ENCODE assay signal across 20 cellular contexts in genomic region chr10:48233643-48234042, GRCh38. TPM values are rescaled to one million over a fixed set of nuclear protein-coding genes. Genes with fewer than 3 reads are reported as not detected.
A peak's percentile ranks its signal among the peaks of the same experiment; 100 is the strongest.
DNase-seq lines count a peak whose midpoint lies in the region; ATAC-seq, FAIRE-seq and TF ChIP-seq lines count a peak whose summit lies in the region.
"Had no signal": no experiment of that assay in that cellular context is flagged by ENCODE, and none has a peak within 500 bp of the region (broad histone marks: within the 10 kb centered on the region; RNA-seq: fewer than 3 reads in every experiment).

No MANE protein-coding gene starts in this region.

- H2BK12ac ChIP-seq in H1 (ENCODE audit: low read depth, low read length): no peak overlapping the region

- peak; percentile 24 for TF ChIP-seq CTCF in DND-41 (IDR thresholded peaks at IDR 0.05; ENCODE audit: borderline replicate concordance, extremely low read depth, low read length, poor library complexity, severe bottlenecking)
- 0 out of 2 replicates have a peak, but pooled peaks have one; percentile 9 for TF ChIP-seq CTCF in HEK293 (tag by site-specific recombination; IDR thresholded peaks at IDR 0.05)
- peak in 1 of 3 experiments; percentile 8; a peak in 2 of 4 replicates for TF ChIP-seq CTCF in H1 (IDR thresholded peaks at IDR 0.05; ENCODE audit: control extremely low read depth in 1 of 3, insufficient read depth in 1 of 3, low read depth in 1 of 3, low read length in 3 of 3)
- no peak for TF ChIP-seq CTCF in neural crest cell (conservative IDR thresholded peaks at IDR 0.05)
- TF ChIP-seq CTCF in heart right ventricle (IDR thresholded peaks at IDR 0.05): no peak
- no peak for TF ChIP-seq CTCF in neural progenitor cell (IDR thresholded peaks at IDR 0.05)

- H3K36me3 Mint-ChIP-seq in neural crest cell (ENCODE audit: low read depth): no peaks in the 10 kb centered on the region
- no peaks in the 10 kb centered on the region for H3K36me3 Mint-ChIP-seq in activated T-cell treated with anti-CD3 and anti-CD28 coated beads, Interleukin-2, amount 50 U/mL, for 72 hours (ENCODE audit: insufficient read depth in 2 of 2)
- no peaks in the 10 kb centered on the region for H3K36me3 Mint-ChIP-seq in T-helper 17 cell (ENCODE audit: low read depth)
- no peaks in the 10 kb centered on the region for H3K36me3 Mint-ChIP-seq in neural progenitor cell
- H3K36me3 Mint-ChIP-seq: IgD-negative memory B cell had no signal

- no peaks in the 10 kb centered on the region for H3F3A ChIP-seq in neural progenitor cell (ENCODE audit: low read depth)

- POLR2A ChIA-PET in HEK293 (lab: Yijun Ruan, JAX): no interaction called here
- POLR2A ChIA-PET in H1 (lab: Charles Lee; ENCODE audit: partially characterized antibody): no interaction called here

- H3K4me2 ChIP-seq in DND-41 (ENCODE audit: insufficient read depth, low read length) (no peak overlapping the region), H1 (ENCODE audit: insufficient read depth in 1 of 2, low read depth in 2 of 2, low read length in 2 of 2) (no peak overlapping the region), neural progenitor cell (no peak overlapping the region)

- H3K9me3 Mint-ChIP-seq in neural crest cell (no peaks in the 10 kb centered on the region), neural progenitor cell (no peaks in the 10 kb centered on the region)
- no peaks in the 10 kb centered on the region for H3K9me3 Mint-ChIP-seq in activated T-cell treated with anti-CD3 and anti-CD28 coated beads, Interleukin-2, amount 50 U/mL, for 72 hours
- H3K9me3 Mint-ChIP-seq: CD4-positive, alpha-beta T cell; IgD-negative memory B cell had no signal

- no peak overlapping the region for H2BK15ac ChIP-seq in H1 (ENCODE audit: low read length)

- no peak for ATAC-seq in DND-41 (ENCODE audit: insufficient read depth, low read depth)
- no peak for ATAC-seq in heart right ventricle
- no peak for ATAC-seq in activated T-cell treated with anti-CD3 and anti-CD28 coated beads, Interleukin-2, amount 50 U/mL, for 72 hours (replicated peaks in 1 of 2)
- no peak for ATAC-seq in T-helper 17 cell
- ATAC-seq: PC-3 had no signal

- no peak overlapping the region for H3K56ac ChIP-seq in H1 (replicated peaks; ENCODE audit: insufficient read length, low read depth, low read length)

- no peak overlapping the region for H2AK5ac ChIP-seq in H1 (ENCODE audit: low read depth, low read length)

- H3K23ac ChIP-seq in H1 (ENCODE audit: insufficient read length): no peak overlapping the region

- peak overlapping the region; percentile 43 for H3K27ac Mint-ChIP-seq in neural crest cell (ENCODE audit: unreplicated experiment)
- no peak overlapping the region for H3K27ac Mint-ChIP-seq in activated T-cell treated with anti-CD3 and anti-CD28 coated beads, Interleukin-2, amount 50 U/mL, for 72 hours
- H3K27ac Mint-ChIP-seq in T-helper 17 cell: no peak overlapping the region
- H3K27ac Mint-ChIP-seq in neural progenitor cell: no peak overlapping the region
- H3K27ac Mint-ChIP-seq: CD4-positive, alpha-beta T cell; IgD-negative memory B cell had no signal

- H3K4me1 Mint-ChIP-seq in neural crest cell (peaks cover 5% of the 10 kb centered on the region), T-helper 17 cell (no peaks in the 10 kb centered on the region), neural progenitor cell (peaks cover 8% of the 10 kb centered on the region)
- H3K4me1 Mint-ChIP-seq in activated T-cell treated with anti-CD3 and anti-CD28 coated beads, Interleukin-2, amount 50 U/mL, for 72 hours (ENCODE audit: low read depth): no peaks in the 10 kb centered on the region

- DNase-seq in DND-41 (no peak), H1 (ENCODE audit: low read depth in 1 of 2, low spot score in 2 of 2) (no peak), neural crest cell (ENCODE audit: low read depth, low spot score) (no peak), heart right ventricle (no peak), T-helper 17 cell (no peak), neural progenitor cell (ENCODE audit: low spot score) (no peak)
- no peak for DNase-seq in activated T-cell treated with anti-CD3 and anti-CD28 coated beads, Interleukin-2, amount 50 U/mL, for 72 hours
- DNase-seq: AML-193; CD4-positive, alpha-beta T cell; DMS79 treated with DMSO at 0.1 percent for 48 hours; GF-D8; NCI-H1105; NCI-H1694 treated with DMSO at 0.1 percent for 48 hours; NCI-H345; PC-3 had no signal

- H3K4me1 ChIP-seq in DND-41 (ENCODE audit: insufficient read depth, low read length) (peaks cover 29% of the 10 kb centered on the region), HEK293 (ENCODE audit: control insufficient read depth, insufficient read depth, low read length) (no peaks in the 10 kb centered on the region), H1 (replicated peaks in 1 of 4; ENCODE audit: control insufficient read depth in 3 of 4, insufficient read depth in 4 of 4, low read length in 3 of 4) (peaks cover 0 to 6% (median 1%) of the 10 kb centered on the region in 4 experiments; a peak in 3 of 7 replicates), heart right ventricle (peaks cover 0 to 14% (median 0%) of the 10 kb centered on the region in 9 donors), neural progenitor cell (peaks cover 9% of the 10 kb centered on the region)
- H3K4me1 ChIP-seq: HAP-1, SJSA1 had no signal

- 73% methylated on average over 3 of the region's 3 CpGs; no CpG with 5 or more reads in 1 of the 2 experiments for WGBS in H1 (ENCODE audit: extremely low coverage in 1 of 2, insufficient coverage in 1 of 2, insufficient read length in 1 of 2, insufficient replicate concordance in 2 of 2, low coverage in 1 of 2, low lambda C conversion rate in 2 of 2, missing lambda C conversion rate in 1 of 2), 2 experiments
- 74 to 87% methylated on average over 3 of the region's 3 CpGs for WGBS in heart right ventricle, 2 donors

- TF ChIP-seq POLR2A in H1 (IDR thresholded peaks at IDR 0.05; ENCODE audit: control extremely low read depth in 1 of 2, low read depth in 2 of 2, low read length in 2 of 2): no peak

- no peak overlapping the region for H3K9ac ChIP-seq in DND-41 (ENCODE audit: low read depth, low read length)
- no peak overlapping the region for H3K9ac ChIP-seq in H1 (replicated peaks in 1 of 4; ENCODE audit: extremely low read depth in 1 of 4, low read depth in 3 of 4, low read length in 3 of 4)
- H3K9ac ChIP-seq in neural progenitor cell: no peak overlapping the region

- H3K27me3 ChIP-seq in DND-41 (ENCODE audit: insufficient read depth, low read length, poor library complexity) (no peaks in the 10 kb centered on the region), H1 (replicated peaks in 1 of 4; ENCODE audit: control insufficient read depth in 3 of 4, extremely low read depth in 1 of 4, insufficient read depth in 3 of 4, low read length in 3 of 4) (no peaks in the 10 kb centered on the region), heart right ventricle (no peaks in the 10 kb centered on the region), neural progenitor cell (no peaks in the 10 kb centered on the region)
- H3K27me3 ChIP-seq: SJSA1 had no signal

- no peaks in the 10 kb centered on the region for H3K36me3 ChIP-seq in DND-41 (ENCODE audit: insufficient read depth, low read length)
- H3K36me3 ChIP-seq in HEK293 (ENCODE audit: control insufficient read depth in 2 of 2, insufficient read depth in 1 of 2, low read length in 2 of 2): no peaks in the 10 kb centered on the region
- H3K36me3 ChIP-seq in H1 (ENCODE audit: control insufficient read depth in 2 of 4, insufficient read depth in 4 of 4, low read length in 3 of 4): no peaks in the 10 kb centered on the region
- H3K36me3 ChIP-seq in heart right ventricle: no peaks in the 10 kb centered on the region
- no peaks in the 10 kb centered on the region for H3K36me3 ChIP-seq in neural progenitor cell
- H3K36me3 ChIP-seq: HAP-1, SJSA1 had no signal

- H2BK5ac ChIP-seq in H1 (ENCODE audit: low read depth, low read length): no peak overlapping the region

- no peaks in the 10 kb centered on the region for H3K23me2 ChIP-seq in H1 (ENCODE audit: low read depth, low read length)

- no peaks in the 10 kb centered on the region for H3K9me3 ChIP-seq in DND-41 (ENCODE audit: insufficient read depth, low read length, severe bottlenecking)
- H3K9me3 ChIP-seq in HEK293 (ENCODE audit: control insufficient read depth, insufficient read depth, low read depth, low read length): no peaks in the 10 kb centered on the region
- no peaks in the 10 kb centered on the region for H3K9me3 ChIP-seq in H1 (ENCODE audit: insufficient read depth in 2 of 2, low read depth in 1 of 2, low read length in 1 of 2)
- H3K9me3 ChIP-seq in heart right ventricle: no peaks in the 10 kb centered on the region
- no peaks in the 10 kb centered on the region for H3K9me3 ChIP-seq in T-helper 17 cell (ENCODE audit: control insufficient read depth, low read length, poor library complexity, severe bottlenecking)
- no peaks in the 10 kb centered on the region for H3K9me3 ChIP-seq in neural progenitor cell (ENCODE audit: low read depth)
- H3K9me3 ChIP-seq: HAP-1, SJSA1 had no signal

- no peak overlapping the region for H3K18ac ChIP-seq in H1 (ENCODE audit: extremely low read depth, low read length)

- H3K27ac ChIP-seq in DND-41 (ENCODE audit: low read length) (no peak overlapping the region), HEK293 (ENCODE audit: extremely low read depth, low read depth, low read length) (no peak overlapping the region), H1 (ENCODE audit: low read depth, low read length) (no peak overlapping the region), heart right ventricle (no peak overlapping the region), neural progenitor cell (no peak overlapping the region)
- H3K27ac ChIP-seq: SJSA1 had no signal

- no peak overlapping the region for H2BK20ac ChIP-seq in H1 (ENCODE audit: low read length)

- H3K79me2 ChIP-seq in DND-41 (ENCODE audit: insufficient read depth, low read length): no peaks in the 10 kb centered on the region
- no peaks in the 10 kb centered on the region for H3K79me2 ChIP-seq in H1 (ENCODE audit: control insufficient read depth in 1 of 2, insufficient read depth in 2 of 2, low read length in 2 of 2)
- no peaks in the 10 kb centered on the region for H3K79me2 ChIP-seq in neural progenitor cell (ENCODE audit: low read depth)

- H4K8ac ChIP-seq in H1 (ENCODE audit: extremely low read depth, insufficient read depth, low read length): no peak overlapping the region; the same call in 1 of the 2 replicates

- CTCF ChIA-PET in HEK293 (lab: Yijun Ruan, JAX) (no interaction called here), H1 (lab: Charles Lee; ENCODE audit: partially characterized antibody) (interaction anchor here (0.6 to 1.5 kb wide), 6 partner anchors 9 to 110 kb away, joined by 3 to 4 read pairs (median 3); no protein-coding TSS in a partner anchor)

- H3K79me1 ChIP-seq in H1 (ENCODE audit: low read depth, low read length): no peaks in the 10 kb centered on the region

- no peak overlapping the region for H3K4me3 ChIP-seq in DND-41 (ENCODE audit: low read depth in 1 of 2, low read length in 2 of 2)
- H3K4me3 ChIP-seq in HEK293 (ENCODE audit: low read depth, low read length): no peak overlapping the region
- H3K4me3 ChIP-seq in H1 (ENCODE audit: extremely low read depth in 1 of 4, insufficient read depth in 2 of 4, low read depth in 3 of 4, low read length in 4 of 4): no peak overlapping the region
- no peak overlapping the region for H3K4me3 ChIP-seq in heart right ventricle
- no peak overlapping the region for H3K4me3 ChIP-seq in neural progenitor cell
- H3K4me3 ChIP-seq: HAP-1, SJSA1 had no signal

- intact Hi-C loops in heart right ventricle (cut with DNase I): no loop called here

- peak; percentile 5 to 9; a peak in 1 of 4 replicates for TF ChIP-seq RAD21 in H1 (IDR thresholded peaks at IDR 0.05 in 1 of 2, conservative IDR thresholded peaks at IDR 0.05 in 1 of 2; ENCODE audit: low read depth in 2 of 2, low read length in 2 of 2)

- no peak overlapping the region for H3K14ac ChIP-seq in H1 (ENCODE audit: insufficient read length)

- H3K4me3 Mint-ChIP-seq in neural crest cell (no peak overlapping the region), T-helper 17 cell (no peak overlapping the region), neural progenitor cell (no peak overlapping the region)
- no peak overlapping the region for H3K4me3 Mint-ChIP-seq in activated T-cell treated with anti-CD3 and anti-CD28 coated beads, Interleukin-2, amount 50 U/mL, for 72 hours
- H3K4me3 Mint-ChIP-seq: CD4-positive, alpha-beta T cell; IgD-negative memory B cell had no signal

- H2AFZ ChIP-seq in DND-41 (ENCODE audit: low read depth, low read length) (no peak overlapping the region), H1 (ENCODE audit: low read length) (no peak overlapping the region), neural progenitor cell (replicated peaks) (no peak overlapping the region)

- no peaks in the 10 kb centered on the region for H3K27me3 Mint-ChIP-seq in neural crest cell (ENCODE audit: low read depth)
- H3K27me3 Mint-ChIP-seq in activated T-cell treated with anti-CD3 and anti-CD28 coated beads, Interleukin-2, amount 50 U/mL, for 72 hours (ENCODE audit: low read depth): no peaks in the 10 kb centered on the region
- H3K27me3 Mint-ChIP-seq in T-helper 17 cell: peaks cover 39% of the 10 kb centered on the region
- peaks cover 12% of the 10 kb centered on the region for H3K27me3 Mint-ChIP-seq in neural progenitor cell (ENCODE audit: insufficient read depth, low read depth)
- H3K27me3 Mint-ChIP-seq: CD4-positive, alpha-beta T cell had no signal

- H4K20me1 ChIP-seq in DND-41 (ENCODE audit: insufficient read depth, low read length): no peaks in the 10 kb centered on the region
- H4K20me1 ChIP-seq in H1 (replicated peaks in 1 of 2; ENCODE audit: control insufficient read depth in 1 of 2, insufficient read depth in 2 of 2, low read length in 2 of 2): no peaks in the 10 kb centered on the region
- H4K20me1 ChIP-seq in neural progenitor cell (ENCODE audit: low read depth): no peaks in the 10 kb centered on the region

- no peak overlapping the region for H2BK120ac ChIP-seq in H1 (replicated peaks; ENCODE audit: low read depth, low read length)

- no peak overlapping the region for H3K4ac ChIP-seq in H1 (replicated peaks; ENCODE audit: insufficient read length, low read depth, low read length)

- TF ChIP-seq EP300 in H1 (IDR thresholded peaks at IDR 0.05; ENCODE audit: borderline replicate concordance in 1 of 2, low read depth in 2 of 2, low read length in 2 of 2): no peak

- H4K91ac ChIP-seq in H1 (replicated peaks; ENCODE audit: insufficient read length, low read length): no peak overlapping the region

- no peak overlapping the region for H4K5ac ChIP-seq in H1 (ENCODE audit: insufficient read length, low read depth, low read length)

- FAIRE-seq in H1 (lab: Jason Lieb, UNC): no peak

RNA-seq across cellular contexts. Expression of gene FRMPD2, which starts 40.9 kb away (rescaled TPM):
- 0.07 and 0.10 TPM in 2 replicates for total RNA-seq in H1 (2021; fragmentation: NEBNext Ultra II Directional; extraction: Animal tissue kit (Norgen Biotek cat#: 25700))
- polyA plus RNA-seq in H1 (2011; rRNA removed): 0.20 and 0.47 TPM in 2 replicates
- polyA plus RNA-seq in H1 (2011; cell fraction: cytosol; rRNA removed): 0.26 TPM
- 1.1 TPM for polyA plus RNA-seq in H1 (2011; cell fraction: nucleus; rRNA removed)
- 0.13 to 0.32 TPM (median 0.25 TPM) in 4 replicates for polyA plus RNA-seq in H1 (2012, experiment 1 of 2)
- polyA plus RNA-seq in H1 (2012, experiment 2 of 2): not detected
- polyA plus RNA-seq in H1 (2013, experiment 1 of 2): 0.06 TPM
- polyA plus RNA-seq in H1 (2013, experiment 2 of 2): 0.06 TPM
- polyA minus RNA-seq in H1 (2011; rRNA and poly(A)+ RNA removed): 2.2 and 2.8 TPM in 2 replicates
- polyA minus RNA-seq in H1 (2011; cell fraction: cytosol; rRNA and poly(A)+ RNA removed): 0.81 TPM
- polyA minus RNA-seq in H1 (2011; cell fraction: nucleus; rRNA and poly(A)+ RNA removed): 6.4 TPM
- total RNA-seq in neural crest cell: 0.26 TPM in 1 of 2 replicates, not detected in the other
- under 1 TPM in 7 of 10 donors, not detected in 3; 0.16 to 0.74 (median 0.23) TPM for total RNA-seq in heart right ventricle
- not detected for polyA plus RNA-seq in heart right ventricle
- not detected for total RNA-seq in activated T-cell treated with anti-CD3 and anti-CD28 coated beads, Interleukin-2, amount 50 U/mL, for 72 hours
- under 1 TPM in 1 of 2 donors, not detected in 1; 0.17 TPM for total RNA-seq in T-helper 17 cell
- total RNA-seq in neural progenitor cell (ENCODE audit: low replicate concordance): 0.22 TPM in 1 of 2 replicates, not detected in the other
- total RNA-seq: CD4-positive, alpha-beta T cell; M059J had no signal
- polyA plus RNA-seq: IgD-negative memory B cell had no signal

Comparison
In these comparisons a context has a peak if more than half of its experiments do, and no peak if none do; other contexts are left out.
1. CTCF ChIP-seq: peak in DND-41 (single experiment) and HEK293 (single experiment); none in neural crest cell (single experiment), heart right ventricle (0 of 9) and neural progenitor cell (single experiment).